20 cellular contexts compared by ENCODE assay signal in genomic region chr3:71144525-71145253, GRCh38.
DNase-seq lines count a peak whose midpoint lies in the region; ATAC-seq and TF ChIP-seq lines count a peak whose summit lies in the region.
"Had no signal": no experiment of that assay in that cellular context is flagged by ENCODE, and none has a peak within 500 bp of the region (broad histone marks: within the 10 kb centered on the region; RNA-seq: fewer than 3 reads in every experiment).

No MANE protein-coding gene starts in this region.

- no peaks in the 10 kb centered on the region for H3K36me3 ChIP-seq in esophagus muscularis mucosa
- H3K36me3 ChIP-seq: BLaER1 treated with 17β-estradiol and CSF1 and Interleukin-3, amounts not matched to agents 10 nM and 100 nM; tibial artery had no signal

- H3K9me3 Mint-ChIP-seq in activated CD4-positive, alpha-beta T cell treated with anti-CD3 and anti-CD28 coated beads for 36 hours (ENCODE audit: low read depth), result peaks cover 7% of the 10 kb centered on the region
- H3K9me3 Mint-ChIP-seq in stimulated activated naive CD8-positive, alpha-beta T cell treated with anti-CD3 and anti-CD28 coated beads, Interleukin-15, Interleukin-2, amounts not matched to agents 100 ng/mL and 50 ng/mL, for 24 hours, result no peaks in the 10 kb centered on the region

- POLR2A ChIA-PET in activated CD4-positive, alpha-beta T cell treated with anti-CD3 and anti-CD28 coated beads for 36 hours (lab: Charles Lee), result no interaction called here

- H3K4me3 Mint-ChIP-seq in activated CD4-positive, alpha-beta T cell treated with anti-CD3 and anti-CD28 coated beads for 36 hours, result no peak overlapping the region
- H3K4me3 Mint-ChIP-seq in T-helper 17 cell, result no peak overlapping the region
- no peak overlapping the region for H3K4me3 Mint-ChIP-seq in stimulated activated naive CD8-positive, alpha-beta T cell treated with anti-CD3 and anti-CD28 coated beads, Interleukin-15, Interleukin-2, amounts not matched to agents 100 ng/mL and 50 ng/mL, for 24 hours

- H3K4me1 ChIP-seq in esophagus muscularis mucosa, result peaks cover 0 to 40% (median 13%) of the 10 kb centered on the region in 4 donors
- H3K4me1 ChIP-seq: BLaER1 treated with 17β-estradiol and CSF1 and Interleukin-3, amounts not matched to agents 10 nM and 100 nM had no signal

- H3K4me3 ChIP-seq in esophagus muscularis mucosa, result no peak overlapping the region
- H3K4me3 ChIP-seq: BLaER1 treated with 17β-estradiol and CSF1 and Interleukin-3, amounts not matched to agents 10 nM and 100 nM; PC-9; skin epidermis; tibial artery had no signal

- no peak for TF ChIP-seq CTCF in esophagus muscularis mucosa (IDR thresholded peaks at IDR 0.05)

- H3K27ac Mint-ChIP-seq in activated CD4-positive, alpha-beta T cell treated with anti-CD3 and anti-CD28 coated beads for 36 hours, result peak overlapping the region; percentile 9
- H3K27ac Mint-ChIP-seq in T-helper 17 cell, result peak overlapping the region; percentile 51
- peak overlapping the region; percentile 74 for H3K27ac Mint-ChIP-seq in stimulated activated naive CD8-positive, alpha-beta T cell treated with anti-CD3 and anti-CD28 coated beads, Interleukin-15, Interleukin-2, amounts not matched to agents 100 ng/mL and 50 ng/mL, for 24 hours

- H3K27me3 ChIP-seq in esophagus muscularis mucosa, result no peaks in the 10 kb centered on the region
- H3K27me3 ChIP-seq: BLaER1 treated with 17β-estradiol and CSF1 and Interleukin-3, amounts not matched to agents 10 nM and 100 nM; tibial artery had no signal

- H3K4me1 Mint-ChIP-seq in activated CD4-positive, alpha-beta T cell treated with anti-CD3 and anti-CD28 coated beads for 36 hours, result peaks cover 54% of the 10 kb centered on the region
- H3K4me1 Mint-ChIP-seq in T-helper 17 cell, result peaks cover 27% of the 10 kb centered on the region
- peaks cover 74% of the 10 kb centered on the region for H3K4me1 Mint-ChIP-seq in stimulated activated naive CD8-positive, alpha-beta T cell treated with anti-CD3 and anti-CD28 coated beads, Interleukin-15, Interleukin-2, amounts not matched to agents 100 ng/mL and 50 ng/mL, for 24 hours (ENCODE audit: low read depth)

- H3K27ac ChIP-seq in esophagus muscularis mucosa (replicated peaks in 1 of 4), result peak overlapping the region in 3 of 4 donors; percentile 0 to 66 (median 35)
- H3K27ac ChIP-seq: BLaER1 treated with 17β-estradiol and CSF1 and Interleukin-3, amounts not matched to agents 10 nM and 100 nM; PC-9; skin epidermis had no signal

- CTCF ChIA-PET in activated CD4-positive, alpha-beta T cell treated with anti-CD3 and anti-CD28 coated beads for 36 hours (lab: Charles Lee), result no interaction called here

- no peak for TF ChIP-seq POLR2A in esophagus muscularis mucosa (IDR thresholded peaks at IDR 0.05; ENCODE audit: low read depth)

- H3K36me3 Mint-ChIP-seq in activated CD4-positive, alpha-beta T cell treated with anti-CD3 and anti-CD28 coated beads for 36 hours (ENCODE audit: low read depth), result peaks cover 27% of the 10 kb centered on the region
- H3K36me3 Mint-ChIP-seq in T-helper 17 cell (ENCODE audit: low read depth), result peaks cover 4% of the 10 kb centered on the region
- H3K36me3 Mint-ChIP-seq in stimulated activated naive CD8-positive, alpha-beta T cell treated with anti-CD3 and anti-CD28 coated beads, Interleukin-15, Interleukin-2, amounts not matched to agents 100 ng/mL and 50 ng/mL, for 24 hours (ENCODE audit: low read depth), result peaks cover 51% of the 10 kb centered on the region

- peak; percentile 53 for ATAC-seq in activated CD4-positive, alpha-beta T cell treated with anti-CD3 and anti-CD28 coated beads for 36 hours
- ATAC-seq in T-helper 17 cell (no peak), HG03280 (IDR thresholded peaks at IDR 0.05; ENCODE audit: unreplicated experiment) (no peak)
- ATAC-seq: left ventricle myocardium superior, SK-N-SH treated with all-trans-retinoic acid at 6 μM for 48 hours had no signal

- 81% methylated on average over 9 of the region's 9 CpGs for WGBS in esophagus muscularis mucosa

- DNase-seq in activated CD4-positive, alpha-beta T cell treated with anti-CD3 and anti-CD28 coated beads for 36 hours, result no peak
- DNase-seq in activated CD4-positive, alpha-beta T cell treated with anti-CD3 and anti-CD28 coated beads for 48 hours, result no peak
- DNase-seq in T-helper 17 cell (no peak), esophagus muscularis mucosa (ENCODE audit: extremely low spot score) (no peak), NCI-H2171 treated with DMSO at 0.1 percent for 48 hours (lab: John Stamatoyannopoulos, UW) (no peak), DMS 273 treated with DMSO at 0.1 percent for 48 hours (lab: John Stamatoyannopoulos, UW) (no peak)
- DNase-seq: 8988T; activated CD4-positive, alpha-beta T cell treated with anti-CD3 and anti-CD28 coated beads, Interleukin-2, amount 50 U/mL, for 48 hours; left ventricle myocardium superior; NCI-H1105; NCI-H2107; PC-9; posterior cingulate gyrus; stimulated activated CD4-positive, alpha-beta T cell treated with anti-CD3 and anti-CD28 coated beads, Interleukin-4, amount 100 ng/mL, for 24 hours; tibial artery had no signal

- H3K9me3 ChIP-seq in T-helper 17 cell (ENCODE audit: control insufficient read depth, low read length, poor library complexity, severe bottlenecking) (no peaks in the 10 kb centered on the region), esophagus muscularis mucosa (no peaks in the 10 kb centered on the region)
- H3K9me3 ChIP-seq: BLaER1 treated with 17β-estradiol and CSF1 and Interleukin-3, amounts not matched to agents 10 nM and 100 nM; tibial artery had no signal

- H3K27me3 Mint-ChIP-seq in activated CD4-positive, alpha-beta T cell treated with anti-CD3 and anti-CD28 coated beads for 36 hours, result no peaks in the 10 kb centered on the region
- no peaks in the 10 kb centered on the region for H3K27me3 Mint-ChIP-seq in T-helper 17 cell
- no peaks in the 10 kb centered on the region for H3K27me3 Mint-ChIP-seq in stimulated activated naive CD8-positive, alpha-beta T cell treated with anti-CD3 and anti-CD28 coated beads, Interleukin-15, Interleukin-2, amounts not matched to agents 100 ng/mL and 50 ng/mL, for 24 hours

- TF ChIP-seq EP300 in esophagus muscularis mucosa (IDR thresholded peaks at IDR 0.05), result no peak

- intact Hi-C loops in activated CD4-positive, alpha-beta T cell treated with anti-CD3 and anti-CD28 coated beads for 36 hours (cut with DNase I, micrococcal nuclease), result loop anchor here in 1 of 2 experiments (2.0 kb wide), 1 partner anchor 14 kb away; no protein-coding TSS in a partner anchor
- intact Hi-C loops in esophagus muscularis mucosa (cut with DNase I), result no loop called here

Comparison
In these comparisons a context has a peak if more than half of its experiments do, and no peak if none do; other contexts are left out.
1. H3K27ac Mint-ChIP-seq: peak in every context shown above with its lines; median percentile 74 in stimulated activated naive CD8-positive, alpha-beta T cell treated with anti-CD3 and anti-CD28 coated beads, Interleukin-15, Interleukin-2, amounts not matched to agents 100 ng/mL and 50 ng/mL, for 24 hours; 51 in T-helper 17 cell; 9 in activated CD4-positive, alpha-beta T cell treated with anti-CD3 and anti-CD28 coated beads for 36 hours.